ENCODE assay signal across 29 cellular contexts in the genomic region with DNA sequence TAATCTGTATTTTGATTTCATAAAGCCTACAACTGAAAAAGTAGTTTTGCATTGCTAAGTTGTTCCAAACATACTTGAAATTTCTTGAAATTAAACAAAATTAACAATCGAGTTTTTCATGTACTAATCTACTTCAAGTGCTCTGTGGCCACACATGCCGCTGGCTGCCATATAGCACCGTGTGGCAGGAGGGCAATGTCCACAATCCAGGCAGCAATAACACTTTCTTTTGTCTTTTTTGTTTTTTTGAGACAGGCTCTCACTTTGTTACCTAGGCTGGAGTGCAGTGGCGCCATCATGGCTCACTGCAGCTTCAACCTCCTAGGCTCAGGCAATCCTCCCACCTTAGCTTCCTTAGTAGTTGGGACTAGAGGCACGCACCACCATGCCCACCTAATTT.
"Had no signal": no experiment of that assay in that cellular context is flagged by ENCODE, and none has a peak within 500 bp of the region (broad histone marks: within the 10 kb centered on the region; RNA-seq: fewer than 3 reads in every experiment).

No MANE protein-coding gene starts in this region.

- H3K4me3 ChIP-seq: body of pancreas, breast epithelium, SJSA1 had no signal

- H3K4me3 Mint-ChIP-seq: activated CD4-positive, alpha-beta T cell treated with anti-CD3 and anti-CD28 coated beads for 36 hours; activated CD4-positive, alpha-beta T cell treated with anti-CD3 and anti-CD28 coated beads, Interleukin-2, amount 10 ng/mL, durations not matched to agents 7 days and 5 days; activated CD8-positive, alpha-beta T cell treated with anti-CD3 and anti-CD28 coated beads, Interleukin-2, amount 10 ng/mL, durations not matched to agents 7 days and 5 days; activated naive CD4-positive, alpha-beta T cell treated with anti-CD3 and anti-CD28 coated beads, Interleukin-2, amount 50 U/mL, for 24 hours; activated naive CD8-positive, alpha-beta T cell treated with anti-CD3 and anti-CD28 coated beads, Interleukin-2, amount 10 ng/mL, durations not matched to agents 7 days and 5 days; activated T-cell treated with anti-CD3 and anti-CD28 coated beads, Interleukin-2, amount 50 U/mL, for 24 hours; T-helper 1 cell treated with Interleukin-12 subunit alpha and Interleukin-12 subunit beta and Interleukin-4 antibody, amounts not matched to agents 30 μg/mL and 1 μg/mL, for 36 hours; T-helper 2 cell treated with Interferon-gamma antibody and Interleukin-4, amounts not matched to agents 5 μg/mL and 100 μg/mL, for 36 hours had no signal

- H3K9me3 Mint-ChIP-seq: activated CD4-positive, alpha-beta T cell treated with anti-CD3 and anti-CD28 coated beads, Interleukin-2, amount 10 ng/mL, durations not matched to agents 7 days and 5 days; activated naive CD4-positive, alpha-beta T cell treated with anti-CD3 and anti-CD28 coated beads, Interleukin-2, amount 50 U/mL, for 24 hours; activated naive CD8-positive, alpha-beta T cell treated with anti-CD3 and anti-CD28 coated beads, Interleukin-2, amount 10 ng/mL, durations not matched to agents 7 days and 5 days; activated T-cell treated with anti-CD3 and anti-CD28 coated beads, Interleukin-2, amount 50 U/mL, for 24 hours; activated T-helper 2 cell treated with anti-CD3 and anti-CD28 coated beads, Interferon-gamma antibody, Interleukin-2, Interleukin-4, amounts not matched to agents 10 μg/mL and 5 μg/mL and 100 μg/mL, durations not matched to agents 14 hours and 24 hours and 36 hours; T-helper 1 cell treated with Interleukin-12 subunit alpha and Interleukin-12 subunit beta and Interleukin-4 antibody, amounts not matched to agents 30 μg/mL and 1 μg/mL, for 36 hours; T-helper 2 cell treated with Interferon-gamma antibody and Interleukin-4, amounts not matched to agents 5 μg/mL and 100 μg/mL, for 36 hours had no signal

- H3K27ac Mint-ChIP-seq: activated CD4-positive, alpha-beta T cell treated with anti-CD3 and anti-CD28 coated beads for 36 hours; activated CD4-positive, alpha-beta T cell treated with anti-CD3 and anti-CD28 coated beads, Interleukin-2, amount 10 ng/mL, durations not matched to agents 7 days and 5 days; activated CD8-positive, alpha-beta T cell treated with anti-CD3 and anti-CD28 coated beads, Interleukin-2, amount 10 ng/mL, durations not matched to agents 7 days and 5 days; activated naive CD4-positive, alpha-beta T cell treated with anti-CD3 and anti-CD28 coated beads, Interleukin-2, amount 50 U/mL, for 24 hours; activated naive CD8-positive, alpha-beta T cell treated with anti-CD3 and anti-CD28 coated beads, Interleukin-2, amount 10 ng/mL, durations not matched to agents 7 days and 5 days; activated T-cell treated with anti-CD3 and anti-CD28 coated beads, Interleukin-2, amount 50 U/mL, for 24 hours; activated T-helper 2 cell treated with anti-CD3 and anti-CD28 coated beads, Interferon-gamma antibody, Interleukin-2, Interleukin-4, amounts not matched to agents 10 μg/mL and 5 μg/mL and 100 μg/mL, durations not matched to agents 14 hours and 24 hours and 36 hours; T-helper 1 cell treated with Interleukin-12 subunit alpha and Interleukin-12 subunit beta and Interleukin-4 antibody, amounts not matched to agents 30 μg/mL and 1 μg/mL, for 36 hours; T-helper 2 cell treated with Interferon-gamma antibody and Interleukin-4, amounts not matched to agents 5 μg/mL and 100 μg/mL, for 36 hours had no signal

- H3K4me1 ChIP-seq: body of pancreas, breast epithelium, SJSA1 had no signal

- H3K4me1 Mint-ChIP-seq: activated CD4-positive, alpha-beta T cell treated with anti-CD3 and anti-CD28 coated beads for 36 hours; activated naive CD4-positive, alpha-beta T cell treated with anti-CD3 and anti-CD28 coated beads, Interleukin-2, amount 50 U/mL, for 24 hours had no signal

- H3K27me3 ChIP-seq: body of pancreas, breast epithelium, SJSA1 had no signal

- ATAC-seq: activated CD4-positive, alpha-beta T cell treated with anti-CD3 and anti-CD28 coated beads for 36 hours; activated CD4-positive, CD25-positive, alpha-beta regulatory T cell treated with anti-CD3 and anti-CD28 coated beads, Interleukin-2, amount 50 U/mL, for 24 hours; activated CD8-positive, alpha-beta T cell treated with anti-CD3 and anti-CD28 coated beads, Interleukin-2, amount 10 ng/mL, durations not matched to agents 7 days and 5 days; body of pancreas; Panc1 had no signal

- H3K27ac ChIP-seq: body of pancreas, breast epithelium, SJSA1 had no signal

- DNase-seq: activated CD4-positive, alpha-beta T cell treated with anti-CD3 and anti-CD28 coated beads for 36 hours; activated CD4-positive, alpha-beta T cell treated with anti-CD3 and anti-CD28 coated beads, Interleukin-2, amount 10 ng/mL, durations not matched to agents 7 days and 5 days; activated CD4-positive, alpha-beta T cell treated with anti-CD3 and anti-CD28 coated beads, Interleukin-2, amount 50 U/mL, for 48 hours; activated CD8-positive, alpha-beta T cell treated with anti-CD3 and anti-CD28 coated beads, Interleukin-2, amount 10 ng/mL, durations not matched to agents 7 days and 5 days; activated gamma-delta T cell; activated naive CD4-positive, alpha-beta T cell treated with Interleukin-2 at 50 U/mL for 16 hours; activated naive CD8-positive, alpha-beta T cell treated with anti-CD3 and anti-CD28 coated beads, Interleukin-2, amount 10 ng/mL, durations not matched to agents 7 days and 5 days; activated T-cell treated with anti-CD3 and anti-CD28 coated beads, Interleukin-2, amount 50 U/mL, for 24 hours; amygdala; body of pancreas; caudate nucleus; Karpas-422; NCI-H1048; NCI-H1105 treated with DMSO at 0.1 percent for 48 hours; NCI-H1436; NCI-H1694; NCI-H1930; NCI-H345; NCI-H524 treated with DMSO at 0.1 percent for 48 hours; SHP77; SK-N-SH had no signal

- H3K9me3 ChIP-seq: body of pancreas, breast epithelium, SJSA1, SK-N-SH had no signal

- H3K27me3 Mint-ChIP-seq: activated CD4-positive, alpha-beta T cell treated with anti-CD3 and anti-CD28 coated beads for 36 hours; activated CD4-positive, alpha-beta T cell treated with anti-CD3 and anti-CD28 coated beads, Interleukin-2, amount 10 ng/mL, durations not matched to agents 7 days and 5 days; activated naive CD4-positive, alpha-beta T cell treated with anti-CD3 and anti-CD28 coated beads, Interleukin-2, amount 50 U/mL, for 24 hours; activated naive CD8-positive, alpha-beta T cell treated with anti-CD3 and anti-CD28 coated beads, Interleukin-2, amount 10 ng/mL, durations not matched to agents 7 days and 5 days; activated T-cell treated with anti-CD3 and anti-CD28 coated beads, Interleukin-2, amount 50 U/mL, for 24 hours had no signal
